ENCODE assay signal across 33 cellular contexts in the genomic region with DNA sequence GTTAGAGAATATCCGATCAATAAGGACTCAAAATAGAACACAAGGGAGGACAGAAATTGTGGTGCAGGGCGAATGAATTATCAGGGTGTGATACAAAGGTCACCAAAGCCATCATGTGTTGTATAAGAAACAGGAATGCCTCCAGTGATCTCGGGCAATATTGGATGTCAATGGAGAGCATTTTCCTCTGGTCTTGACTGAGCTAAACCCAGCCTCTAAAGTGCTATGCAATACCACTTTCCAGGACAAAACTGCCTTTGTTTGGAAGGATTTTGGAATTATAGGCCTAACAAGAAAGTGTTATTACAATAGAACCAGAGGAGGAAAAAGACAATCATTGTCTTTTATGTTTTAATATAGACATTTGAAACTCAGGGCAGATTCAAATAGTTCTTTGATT.
"Had no signal": no experiment of that assay in that cellular context is flagged by ENCODE, and none has a peak within 500 bp of the region (broad histone marks: within the 10 kb centered on the region; RNA-seq: fewer than 3 reads in every experiment).

No MANE protein-coding gene starts in this region.

- DNase-seq: Karpas-422, Kasumi-1, MG63, MM.1S, MV-4-11, NCI-H1048, NCI-H1092, NCI-H1092 treated with DMSO at 0.1 percent for 48 hours, NCI-H1105, NCI-H1105 treated with DMSO at 0.1 percent for 48 hours, NCI-H1417, NCI-H1417 treated with DMSO at 0.1 percent for 48 hours, NCI-H1436, NCI-H1436 treated with DMSO at 0.1 percent for 48 hours, NCI-H146, NCI-H1694, NCI-H1694 treated with DMSO at 0.1 percent for 48 hours, NCI-H187, NCI-H187 treated with DMSO at 0.1 percent for 48 hours, NCI-H1930, NCI-H2029, NCI-H2029 treated with DMSO at 0.1 percent for 48 hours, NCI-H2081, NCI-H2081 treated with DMSO at 0.1 percent for 48 hours, NCI-H2107, NCI-H2171, NCI-H2171 treated with DMSO at 0.1 percent for 48 hours, NCI-H2227 treated with DMSO at 0.1 percent for 48 hours, NCI-H226, NCI-H345, NCI-H446, NCI-H446 treated with DMSO at 0.1 percent for 48 hours, NCI-H510A had no signal
